29 cellular contexts compared by ENCODE assay signal in the genomic region with DNA sequence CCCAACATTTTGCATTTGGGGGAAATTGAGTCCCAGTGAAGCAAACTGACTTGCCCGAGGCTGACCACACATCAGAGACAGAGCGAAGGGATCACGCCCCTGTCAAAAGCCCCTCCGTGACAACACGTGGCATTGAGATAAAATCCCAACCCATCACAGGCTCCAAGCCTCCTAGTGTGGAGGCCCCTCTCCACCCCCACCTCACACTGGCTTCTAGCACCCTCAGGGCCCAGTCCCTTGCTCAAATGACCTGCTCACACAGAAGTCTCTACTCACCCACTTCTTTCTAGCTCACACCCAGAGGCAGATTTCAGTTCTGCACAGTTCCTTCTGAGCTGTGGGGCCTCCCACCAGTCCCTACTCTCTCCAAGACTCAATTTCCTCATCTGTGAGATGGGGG. TPM values are rescaled to one million over a fixed set of nuclear protein-coding genes. Genes with fewer than 3 reads are reported as not detected.
"Had no signal": no experiment of that assay in that cellular context is flagged by ENCODE, and none has a peak within 500 bp of the region (broad histone marks: within the 10 kb centered on the region; RNA-seq: fewer than 3 reads in every experiment).

No MANE protein-coding gene starts in this region.

- ATAC-seq: activated CD4-positive, alpha-beta T cell treated with anti-CD3 and anti-CD28 coated beads for 36 hours; activated CD8-positive, alpha-beta memory T cell treated with anti-CD3 and anti-CD28 coated beads, Interleukin-2, amount 10 ng/mL, durations not matched to agents 7 days and 5 days; activated CD8-positive, alpha-beta T cell treated with anti-CD3 and anti-CD28 coated beads, Interleukin-2, amount 10 ng/mL, durations not matched to agents 7 days and 5 days; activated naive CD4-positive, alpha-beta T cell treated with anti-CD3 and anti-CD28 coated beads, Interleukin-2, amount 50 U/mL, for 72 hours; effector memory CD8-positive, alpha-beta T cell; foreskin keratinocyte; gastroesophageal sphincter had no signal

- H3K9me3 ChIP-seq: ascending aorta, breast epithelium, esophagus muscularis mucosa, gastroesophageal sphincter had no signal

- H3K27me3 ChIP-seq: ascending aorta, breast epithelium, cardiac muscle cell had no signal

- DNase-seq: activated CD4-positive, alpha-beta memory T cell treated with anti-CD3 and anti-CD28 coated beads for 36 hours; activated CD4-positive, alpha-beta T cell treated with anti-CD3 and anti-CD28 coated beads for 36 hours; activated CD4-positive, alpha-beta T cell treated with anti-CD3 and anti-CD28 coated beads, Interleukin-2, amount 10 ng/mL, durations not matched to agents 24 days and 14 days; activated CD4-positive, CD25-positive, alpha-beta regulatory T cell; activated CD4-positive, CD25-positive, alpha-beta regulatory T cell treated with anti-CD3 and anti-CD28 coated beads, Interleukin-2, amount 50 U/mL, for 72 hours; activated CD8-positive, alpha-beta memory T cell treated with anti-CD3 and anti-CD28 coated beads, Interleukin-2, amount 10 ng/mL, durations not matched to agents 7 days and 5 days; activated CD8-positive, alpha-beta memory T cell treated with anti-CD3 and anti-CD28 coated beads, Interleukin-2, amount 50 U/mL, for 4 hours; activated CD8-positive, alpha-beta T cell treated with anti-CD3 and anti-CD28 coated beads, Interleukin-2, amount 10 ng/mL, durations not matched to agents 7 days and 5 days; activated effector memory CD4-positive, alpha-beta T cell treated with anti-CD3 and anti-CD28 coated beads, Interleukin-2, amount 50 U/mL, for 16 hours; activated naive CD4-positive, alpha-beta T cell treated with anti-CD3 and anti-CD28 coated beads, Interleukin-2, amount 10 ng/mL, durations not matched to agents 7 days and 5 days; activated naive CD8-positive, alpha-beta T cell treated with anti-CD3 and anti-CD28 coated beads, Interleukin-2, amount 10 ng/mL, durations not matched to agents 7 days and 5 days; activated T-cell treated with anti-CD3 and anti-CD28 coated beads, Interleukin-2, amount 50 U/mL, for 1 hour; activated T-cell treated with anti-CD3 and anti-CD28 coated beads, Interleukin-2, amount 50 U/mL, for 48 hours; effector CD4-positive, alpha-beta T cell; effector memory CD8-positive, alpha-beta T cell; erythroblast; foreskin keratinocyte; T-helper 2 cell had no signal

- H3K27ac ChIP-seq: ascending aorta, breast epithelium, cardiac muscle cell, coronary artery, esophagus muscularis mucosa, foreskin keratinocyte, gastroesophageal sphincter had no signal

- H3K4me1 ChIP-seq: ascending aorta, breast epithelium, foreskin keratinocyte, gastroesophageal sphincter had no signal

- H3K36me3 ChIP-seq: ascending aorta, breast epithelium, cardiac muscle cell, esophagus muscularis mucosa, gastroesophageal sphincter had no signal

- H3K4me3 ChIP-seq: ascending aorta, breast epithelium, cardiac muscle cell, coronary artery, esophagus muscularis mucosa, gastroesophageal sphincter had no signal

RNA-seq across cellular contexts. Expression of a gene that starts 10.3 kb away (rescaled TPM):
- total RNA-seq: activated CD8-positive, alpha-beta memory T cell treated with anti-CD3 and anti-CD28 coated beads for 36 hours; activated CD8-positive, alpha-beta memory T cell treated with anti-CD3 and anti-CD28 coated beads, Interleukin-2, amount 10 ng/mL, durations not matched to agents 7 days and 5 days; activated CD8-positive, alpha-beta T cell treated with anti-CD3 and anti-CD28 coated beads, Interleukin-2, amount 10 ng/mL, durations not matched to agents 7 days and 5 days; activated naive CD4-positive, alpha-beta T cell treated with anti-CD3 and anti-CD28 coated beads, Interleukin-2, amount 50 U/mL, for 72 hours; activated T-helper 1 cell treated with anti-CD3 and anti-CD28 coated beads, Interleukin-12 subunit alpha, Interleukin-12 subunit beta, Interleukin-2, Interleukin-4 antibody, amounts not matched to agents 30 ng/mL and 10 ng/mL and 1 ng/mL, durations not matched to agents 14 hours and 24 hours and 36 hours; foreskin keratinocyte; glomerular endothelial cell; T-helper 1 cell treated with Interleukin-12 subunit alpha and Interleukin-12 subunit beta and Interleukin-4 antibody, amounts not matched to agents 30 ng/mL and 1 ng/mL, for 36 hours had no signal
- polyA plus RNA-seq: foreskin keratinocyte had no signal
